Comparison of ENCODE assay signal across 22 cellular contexts in genomic region chr12:97046901-97047300, GRCh38.
"Had no signal": no experiment of that assay in that cellular context is flagged by ENCODE, and none has a peak within 500 bp of the region (broad histone marks: within the 10 kb centered on the region; RNA-seq: fewer than 3 reads in every experiment).

No MANE protein-coding gene starts in this region.

- DNase-seq: cerebellar nuclear complex; colonic mucosa; dermis blood vessel endothelial cell; esophagus squamous epithelium; foreskin fibroblast; immature natural killer cell; kidney; left cardiac atrium; left ventricle myocardium inferior; lower lobe of right lung; mesenchymal stem cell; midbrain; sigmoid colon; stimulated activated CD4-positive, alpha-beta T cell treated with anti-CD3 and anti-CD28 coated beads, Interleukin-12 subunit alpha, Interleukin-12 subunit beta, amount 100 ng/mL, for 4 hours; stimulated activated naive CD8-positive, alpha-beta T cell treated with anti-CD3 and anti-CD28 coated beads, Interleukin-15, Interleukin-2, amounts not matched to agents 100 U/mL and 50 U/mL, for 24 hours; testis; upper lobe of right lung had no signal

- H3K36me3 ChIP-seq: colonic mucosa, esophagus squamous epithelium, left ventricle myocardium inferior, lower lobe of right lung, neutrophil, right atrium auricular region, sigmoid colon, tibial nerve, upper lobe of right lung had no signal

- H3K27ac ChIP-seq: colonic mucosa, esophagus squamous epithelium, left ventricle myocardium inferior, lower lobe of right lung, neutrophil, right atrium auricular region, sigmoid colon, skin epidermis, testis, tibial nerve, upper lobe of right lung had no signal

- ATAC-seq: left cardiac atrium; lower lobe of right lung; natural killer cell treated with Interleukin-12 subunit alpha and Interleukin-12 subunit beta and Interleukin-15 and Interleukin-18, amount 100 ng/mL, for 72 hours; stimulated activated naive CD8-positive, alpha-beta T cell treated with anti-CD3 and anti-CD28 coated beads, Interleukin-15, Interleukin-2, amounts not matched to agents 100 U/mL and 50 U/mL, for 24 hours; upper lobe of right lung had no signal

- H3K4me3 ChIP-seq: colonic mucosa, esophagus squamous epithelium, left ventricle myocardium inferior, lower lobe of right lung, right atrium auricular region, sigmoid colon, skin epidermis, testis, tibial nerve, upper lobe of right lung had no signal

- H3K4me1 ChIP-seq: colonic mucosa, esophagus squamous epithelium, left ventricle myocardium inferior, lower lobe of right lung, right atrium auricular region, sigmoid colon, testis, tibial nerve, upper lobe of right lung had no signal

- H3K27me3 ChIP-seq: colonic mucosa, esophagus squamous epithelium, neutrophil, right atrium auricular region, sigmoid colon, testis, tibial nerve, upper lobe of right lung had no signal

- H3K9me3 ChIP-seq: colonic mucosa, esophagus squamous epithelium, left ventricle myocardium inferior, lower lobe of right lung, neutrophil, right atrium auricular region, sigmoid colon, testis, tibial nerve, upper lobe of right lung had no signal
